In the genomic region with DNA sequence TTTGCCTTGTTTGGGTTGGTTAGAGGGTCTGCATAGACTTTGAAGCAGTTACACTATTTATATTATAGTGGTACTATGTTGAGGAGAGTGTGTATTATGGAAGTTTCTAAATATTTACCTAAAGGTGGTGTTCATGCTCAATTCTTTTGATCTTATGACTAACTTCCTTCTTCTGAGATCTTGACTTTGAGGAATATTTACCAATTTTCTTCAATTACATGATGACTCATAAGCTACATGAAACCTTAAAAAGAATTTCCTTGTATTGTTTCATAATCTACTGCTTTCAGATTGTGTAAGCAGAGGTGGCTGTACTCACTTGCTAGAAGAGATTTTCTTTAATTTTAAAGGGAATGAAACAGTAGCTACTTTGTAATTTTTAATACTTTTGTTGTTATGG, we compare ENCODE assay signal across 14 cellular contexts.
DNase-seq lines count a peak whose midpoint lies in the region; ATAC-seq and TF ChIP-seq lines count a peak whose summit lies in the region.
"Had no signal": no experiment of that assay in that cellular context is flagged by ENCODE, and none has a peak within 500 bp of the region (broad histone marks: within the 10 kb centered on the region; RNA-seq: fewer than 3 reads in every experiment).

No MANE protein-coding gene starts in this region.

- peaks cover 13% of the 10 kb centered on the region for H3K4me1 ChIP-seq in PC-9 (replicated peaks; ENCODE audit: insufficient read depth)
- no peaks in the 10 kb centered on the region for H3K4me1 ChIP-seq in thyroid gland
- H3K4me1 ChIP-seq: vagina had no signal

- H3K27ac ChIP-seq in PC-9 (no peak overlapping the region), thyroid gland (no peak overlapping the region)
- H3K27ac ChIP-seq: vagina had no signal

- H4K20me1 ChIP-seq in PC-9 (ENCODE audit: insufficient read depth), result no peaks in the 10 kb centered on the region

- peaks cover 16% of the 10 kb centered on the region; the same call in 1 of the 2 replicates for H3K27me3 ChIP-seq in PC-9 (ENCODE audit: insufficient read depth, low read depth)
- no peaks in the 10 kb centered on the region for H3K27me3 ChIP-seq in thyroid gland
- H3K27me3 ChIP-seq: vagina had no signal

- H3K9me2 ChIP-seq in PC-9 (ENCODE audit: insufficient read depth), result no peaks in the 10 kb centered on the region

- H3K27me3 Mint-ChIP-seq in glutamatergic neuron (ENCODE audit: unreplicated experiment), result no peaks in the 10 kb centered on the region

- TF ChIP-seq POLR2A in thyroid gland (IDR thresholded peaks at IDR 0.05), result no peak

- no peak overlapping the region for H3K4me3 Mint-ChIP-seq in glutamatergic neuron (ENCODE audit: unreplicated experiment)
- H3K4me3 Mint-ChIP-seq: nephron progenitor cell had no signal

- no peak overlapping the region for H3K27ac Mint-ChIP-seq in glutamatergic neuron (ENCODE audit: unreplicated experiment)
- H3K27ac Mint-ChIP-seq: nephron progenitor cell had no signal

- intact Hi-C loops in PC-9 (cut with micrococcal nuclease; ENCODE audit: unreplicated experiment), result no loop called here
- intact Hi-C loops in thyroid gland (cut with DNase I), result no loop called here

- peaks cover 6% of the 10 kb centered on the region; the same call in 1 of the 2 replicates for H3F3A ChIP-seq in PC-9 (ENCODE audit: insufficient read depth, low read depth)

- no TSS peak for BruUV-seq in PC-9 (replicated peaks; lab: Mats Ljungman, UMichigan)

- CTCF ChIA-PET in PC-9 (lab: Charles Lee), result no interaction called here

- DNase-seq in PC-9 (peak in 1 of 2 experiments; percentile 90), fibroblast of pulmonary artery (ENCODE audit: low read depth) (peak; percentile 3), NCI-H1436 (lab: John Stamatoyannopoulos, UW) (no peak), T-helper 9 cell (no peak), glutamatergic neuron (no peak), thyroid gland (no peak)
- DNase-seq: activated CD4-positive, alpha-beta T cell treated with anti-CD3 and anti-CD28 coated beads, Interleukin-2, amount 50 U/mL, for 1 hour; activated gamma-delta T cell; EL; NCI-H510A treated with DMSO at 0.1 percent for 48 hours; nephron progenitor cell had no signal

- ATAC-seq in GM18519 (IDR thresholded peaks at IDR 0.05; ENCODE audit: low FRiP score, unreplicated experiment) (peak; percentile 57), HG03432 (IDR thresholded peaks at IDR 0.05; ENCODE audit: unreplicated experiment) (peak; percentile 65)

- peak overlapping the region; percentile 23 for H3K4me2 ChIP-seq in PC-9

- no peak overlapping the region for H2AFZ ChIP-seq in PC-9

- H3K4me3 ChIP-seq in PC-9 (no peak overlapping the region), fibroblast of pulmonary artery (replicated peaks; ENCODE audit: low read depth, low read length) (no peak overlapping the region), thyroid gland (replicated peaks in 1 of 3) (no peak overlapping the region)
- H3K4me3 ChIP-seq: vagina had no signal

- H3K9me3 Mint-ChIP-seq in glutamatergic neuron (ENCODE audit: unreplicated experiment), result peaks cover 2% of the 10 kb centered on the region
- H3K9me3 Mint-ChIP-seq: nephron progenitor cell had no signal

- H3K4me1 Mint-ChIP-seq in glutamatergic neuron (ENCODE audit: low read depth, unreplicated experiment), result no peaks in the 10 kb centered on the region
- H3K4me1 Mint-ChIP-seq: nephron progenitor cell had no signal

- H3K36me3 ChIP-seq in PC-9 (ENCODE audit: low read depth) (no peaks in the 10 kb centered on the region), thyroid gland (no peaks in the 10 kb centered on the region)
- H3K36me3 ChIP-seq: vagina had no signal

- no peaks in the 10 kb centered on the region for H3K36me3 Mint-ChIP-seq in glutamatergic neuron (ENCODE audit: unreplicated experiment)

- H3K9me3 ChIP-seq in PC-9 (ENCODE audit: insufficient read depth, low read depth) (no peaks in the 10 kb centered on the region), thyroid gland (no peaks in the 10 kb centered on the region)
- H3K9me3 ChIP-seq: vagina had no signal

- POLR2A ChIA-PET in PC-9 (lab: Charles Lee; ENCODE audit: unreplicated experiment), result interaction anchor here (0.7 kb wide), 1 partner anchor 14 kb away, joined by 5 read pairs; no protein-coding TSS in a partner anchor

- TF ChIP-seq CTCF in PC-9 (conservative IDR thresholded peaks at IDR 0.05) (no peak), fibroblast of pulmonary artery (IDR thresholded peaks at IDR 0.05; ENCODE audit: low read length, missing control alignments) (no peak), glutamatergic neuron (IDR thresholded peaks at IDR 0.05; ENCODE audit: partially characterized antibody, unreplicated experiment) (no peak), thyroid gland (IDR thresholded peaks at IDR 0.05) (no peak)

- H3K79me2 ChIP-seq in PC-9 (ENCODE audit: low read depth), result no peaks in the 10 kb centered on the region
